In genomic region chr19:49691243-49692101, GRCh38 we compare ENCODE assay signal across 9 cellular contexts. TPM values are rescaled to one million over a fixed set of nuclear protein-coding genes. Genes with fewer than 3 reads are reported as not detected.
DNase-seq lines count a peak whose midpoint lies in the region; ATAC-seq and TF ChIP-seq lines count a peak whose summit lies in the region.
"Had no signal": no experiment of that assay in that cellular context is flagged by ENCODE, and none has a peak within 500 bp of the region (broad histone marks: within the 10 kb centered on the region; RNA-seq: fewer than 3 reads in every experiment).

No MANE protein-coding gene starts in this region.

- WGBS in right lobe of liver (ENCODE audit: insufficient coverage, low coverage, low lambda C conversion rate, missing lambda C conversion rate): 22% methylated on average over 20 of the region's 39 CpGs

- H3K36me3 ChIP-seq in SU-DHL-6 (ENCODE audit: low read length): no peaks in the 10 kb centered on the region
- H3K36me3 ChIP-seq in right lobe of liver: no peaks in the 10 kb centered on the region

- no peak overlapping the region for H3K9ac ChIP-seq in SU-DHL-6 (ENCODE audit: low read length)

- H3K27ac ChIP-seq in SU-DHL-6 (ENCODE audit: low read depth, low read length) (no peak overlapping the region), right lobe of liver (no peak overlapping the region), RWPE1 (no peak overlapping the region)

- POLR2A ChIA-PET in AG04449 (lab: Yijun Ruan, JAX) (no interaction called here), RWPE1 (lab: Yijun Ruan, JAX; ENCODE audit: low non-redundant PET) (no interaction called here)

- peaks cover 53% of the 10 kb centered on the region for H3K4me1 Mint-ChIP-seq in stimulated activated naive CD8-positive, alpha-beta T cell treated with anti-CD3 and anti-CD28 coated beads, Interleukin-15, amount 100 ng/mL, for 72 hours

- peaks cover 29% of the 10 kb centered on the region for H3K27me3 Mint-ChIP-seq in stimulated activated naive CD8-positive, alpha-beta T cell treated with anti-CD3 and anti-CD28 coated beads, Interleukin-15, amount 100 ng/mL, for 72 hours

- peak overlapping the region; percentile 84 to 90 for H3K4me3 Mint-ChIP-seq in stimulated activated naive CD8-positive, alpha-beta T cell treated with anti-CD3 and anti-CD28 coated beads, Interleukin-15, amount 100 ng/mL, for 72 hours

- H3K4me3 ChIP-seq in AG04449 (ENCODE audit: low read depth, low read length): peak overlapping the region; percentile 64
- H3K4me3 ChIP-seq in HFF-Myc (replicated peaks; ENCODE audit: low read depth, low read length): peak overlapping the region; percentile 42
- H3K4me3 ChIP-seq in SU-DHL-6 (ENCODE audit: insufficient read depth, low read length, poor library complexity, severe bottlenecking): no peak overlapping the region
- peak overlapping the region; percentile 23 to 39 (median 24) for H3K4me3 ChIP-seq in right lobe of liver

- no peaks in the 10 kb centered on the region; the same call in 1 of the 2 replicates for H4K20me1 ChIP-seq in SU-DHL-6 (ENCODE audit: low read depth, low read length)

- intact Hi-C loops in right lobe of liver (cut with DNase I): no loop called here

- H2AFZ ChIP-seq in SU-DHL-6 (ENCODE audit: low read depth, low read length, severe bottlenecking): no peak overlapping the region

- no peak for TF ChIP-seq POLR2A in right lobe of liver (IDR thresholded peaks at IDR 0.05)

- CTCF ChIA-PET in AG04449 (lab: Yijun Ruan, JAX) (interaction anchor here (0.9 to 5.5 kb wide), 7 partner anchors 11 to 26 kb away, joined by 3 to 39 read pairs (median 3); partner anchors contain the start of gene PRMT1), RWPE1 (lab: Yijun Ruan, JAX) (interaction anchor here (0.6 kb wide), 1 partner anchor 159 kb away, joined by 5 read pairs; no protein-coding TSS in a partner anchor)

- H3K9me3 Mint-ChIP-seq in stimulated activated naive CD8-positive, alpha-beta T cell treated with anti-CD3 and anti-CD28 coated beads, Interleukin-15, amount 100 ng/mL, for 72 hours: no peaks in the 10 kb centered on the region

- H3K9me2 ChIP-seq in SU-DHL-6 (replicated peaks; ENCODE audit: insufficient read depth, low read length): no peaks in the 10 kb centered on the region

- no peaks in the 10 kb centered on the region for H3K27me3 ChIP-seq in SU-DHL-6 (ENCODE audit: low read length)
- H3K27me3 ChIP-seq in right lobe of liver: no peaks in the 10 kb centered on the region

- DNase-seq in AG04449 (ENCODE audit: low read depth, low spot score) (no peak), HFF-Myc (ENCODE audit: extremely low read depth, low read depth) (no peak), right lobe of liver (no peak), NAMALWA (ENCODE audit: low spot score) (no peak), RWPE1 (ENCODE audit: low spot score) (no peak)
- peak; percentile 16 for DNase-seq in effector CD8-positive, alpha-beta T cell (lab: John Stamatoyannopoulos, UW)
- no peak for DNase-seq in stimulated activated naive CD8-positive, alpha-beta T cell treated with anti-CD3 and anti-CD28 coated beads, Interleukin-15, amount 100 ng/mL, for 72 hours

- TF ChIP-seq CTCF in AG04449 (IDR thresholded peaks at IDR 0.05; ENCODE audit: insufficient read depth, low read length, missing control alignments) (no peak), HFF-Myc (IDR thresholded peaks at IDR 0.05; ENCODE audit: low read depth, low read length, missing control alignments) (no peak), SU-DHL-6 (IDR thresholded peaks at IDR 0.05; ENCODE audit: insufficient read depth, low read length, poor library complexity, severe bottlenecking) (no peak), right lobe of liver (IDR thresholded peaks at IDR 0.05) (no peak), RWPE1 (conservative IDR thresholded peaks at IDR 0.05; ENCODE audit: low read depth) (no peak)

- peak overlapping the region; percentile 10 for H3K4me2 ChIP-seq in SU-DHL-6 (ENCODE audit: low read depth, low read length, poor library complexity, severe bottlenecking)

- ATAC-seq in right lobe of liver: peak; percentile 9 to 25 (median 18)
- peak; percentile 52 for ATAC-seq in stimulated activated naive CD8-positive, alpha-beta T cell treated with anti-CD3 and anti-CD28 coated beads, Interleukin-15, amount 100 ng/mL, for 72 hours
- ATAC-seq: GM12878 had no signal

- H3F3A ChIP-seq in SU-DHL-6 (ENCODE audit: insufficient read depth): peaks cover 17% of the 10 kb centered on the region; the same call in 1 of the 2 replicates

- H3K79me2 ChIP-seq in SU-DHL-6 (ENCODE audit: insufficient read depth, low read length): no peaks in the 10 kb centered on the region

- H3K4me1 ChIP-seq in right lobe of liver: peaks cover 0 to 17% (median 2%) of the 10 kb centered on the region in 4 donors

- H3K9me3 ChIP-seq in SU-DHL-6 (ENCODE audit: insufficient read depth, low read length) (no peaks in the 10 kb centered on the region), right lobe of liver (no peaks in the 10 kb centered on the region)

- H3K27ac Mint-ChIP-seq in stimulated activated naive CD8-positive, alpha-beta T cell treated with anti-CD3 and anti-CD28 coated beads, Interleukin-15, amount 100 ng/mL, for 72 hours: no peak overlapping the region

RNA-seq across cellular contexts. Expression of gene CPT1C, which starts 0.6 kb away (rescaled TPM):
- total RNA-seq in right lobe of liver: 1 to 10 TPM in 3 of 6 experiments, under 1 TPM in 3; 0.43 to 6.7 (median 0.97) TPM

RNA-seq across cellular contexts. Expression of gene ADM5, which starts 2.1 kb away (rescaled TPM):
- total RNA-seq in right lobe of liver: under 1 TPM; 0.19 to 0.70 (median 0.51) TPM

RNA-seq across cellular contexts. Expression of gene PRMT1, which starts 14.4 kb away (rescaled TPM):
- 10 to 100 TPM; 25.3 to 63.2 (median 39.9) TPM for total RNA-seq in right lobe of liver

RNA-seq across cellular contexts. Expression of gene BCL2L12, which starts 25.7 kb away (rescaled TPM):
- 10 to 100 TPM in 4 of 6 experiments, 1 to 10 TPM in 2; 4.5 to 11.6 (median 10.5) TPM for total RNA-seq in right lobe of liver

RNA-seq across cellular contexts. Expression of gene IRF3, which starts 25.8 kb away (rescaled TPM):
- 10 to 100 TPM; 29.6 to 41.8 (median 35.3) TPM for total RNA-seq in right lobe of liver
